In genomic region chr18:3248062-3248669, GRCh38 we compare ENCODE assay signal across 8 cellular contexts. TPM values are rescaled to one million over a fixed set of nuclear protein-coding genes. Genes with fewer than 3 reads are reported as not detected.
DNase-seq lines count a peak whose midpoint lies in the region; ATAC-seq and TF ChIP-seq lines count a peak whose summit lies in the region.

No MANE protein-coding gene starts in this region.

- H3K4me3 ChIP-seq in heart left ventricle (peak overlapping the region; percentile 68 to 98 (median 90)), endocrine pancreas (ENCODE audit: control insufficient read depth, insufficient read depth, low read length) (peak overlapping the region; percentile 97)

- H3K9me3 ChIP-seq in heart left ventricle (no peaks in the 10 kb centered on the region), endocrine pancreas (ENCODE audit: control insufficient read depth, low read length) (no peaks in the 10 kb centered on the region)

- H3K36me3 Mint-ChIP-seq in naive thymus-derived CD8-positive, alpha-beta T cell: peaks cover 17 to 28% (median 19%) of the 10 kb centered on the region in 3 donors

- ATAC-seq in heart left ventricle (peak in 2 of 4 donors; percentile 0), left ventricle myocardium superior (no peak), GM18870 (IDR thresholded peaks at IDR 0.05; ENCODE audit: unreplicated experiment) (no peak)
- ATAC-seq in naive thymus-derived CD8-positive, alpha-beta T cell: peak in 1 of 2 donors; percentile 2

- no peaks in the 10 kb centered on the region for H3K27me3 ChIP-seq in heart left ventricle
- H3K27me3 ChIP-seq in endocrine pancreas (ENCODE audit: control insufficient read depth, insufficient read depth, low read length): no peaks in the 10 kb centered on the region

- H3K27ac ChIP-seq in heart left ventricle (peak overlapping the region; percentile 98 to 100 (median 100)), RWPE1 (peak overlapping the region; percentile 94)

- intact Hi-C loops in heart left ventricle (cut with DNase I) (loop anchor here in 8 of 10 donors (5.0 to 10.0 kb wide), 10 partner anchors 36 to 316 kb away; partner anchors contain the start of gene LPIN2 (in 4 of the 8)), left ventricle myocardium superior (cut with micrococcal nuclease) (loop anchor here (10.0 kb wide), 2 partner anchors 63 to 313 kb away; no protein-coding TSS in a partner anchor)

- no peak for TF ChIP-seq CTCF in heart left ventricle (IDR thresholded peaks at IDR 0.05)
- TF ChIP-seq CTCF in RWPE1 (conservative IDR thresholded peaks at IDR 0.05; ENCODE audit: low read depth): no peak

- DNase-seq in heart left ventricle: peak in 2 of 5 donors; percentile 41 to 44
- DNase-seq in left ventricle myocardium superior: no peak
- DNase-seq in RWPE1 (ENCODE audit: low spot score): no peak
- no peak for DNase-seq in naive thymus-derived CD8-positive, alpha-beta T cell
- DNase-seq in HK-2 (ENCODE audit: unreplicated experiment): no peak
- no peak for DNase-seq in foreskin melanocyte

- POLR2A ChIA-PET in RWPE1 (lab: Yijun Ruan, JAX; ENCODE audit: low non-redundant PET): interaction anchor here (0.5 to 0.7 kb wide), 4 partner anchors 15 to 1444 kb away, joined by 3 read pairs; no protein-coding TSS in a partner anchor
- POLR2A ChIA-PET in naive thymus-derived CD8-positive, alpha-beta T cell (lab: Charles Lee): interaction anchor here (0.6 to 9.6 kb wide), 31 partner anchors 8 to 1990 kb away, joined by 3 to 244 read pairs (median 7); partner anchors contain the start of genes LPIN2, MYL12B and TGIF1

- CTCF ChIA-PET in RWPE1 (lab: Yijun Ruan, JAX): interaction anchor here (0.6 kb wide), 2 partner anchors 119 to 522 kb away, joined by 3 read pairs; no protein-coding TSS in a partner anchor

- H3K9me3 Mint-ChIP-seq in naive thymus-derived CD8-positive, alpha-beta T cell: peaks cover 0 to 6% (median 0%) of the 10 kb centered on the region in 9 donors

- peak overlapping the region; percentile 92 to 100 (median 96) for H3K27ac Mint-ChIP-seq in naive thymus-derived CD8-positive, alpha-beta T cell

- no peaks in the 10 kb centered on the region for H3K27me3 Mint-ChIP-seq in naive thymus-derived CD8-positive, alpha-beta T cell

- H3K36me3 ChIP-seq in heart left ventricle (peaks cover 0 to 24% (median 12%) of the 10 kb centered on the region in 9 donors), endocrine pancreas (ENCODE audit: control insufficient read depth, insufficient read depth, low read length) (no peaks in the 10 kb centered on the region)

- peak overlapping the region; percentile 97 for H3K9ac ChIP-seq in endocrine pancreas (ENCODE audit: control insufficient read depth, insufficient read depth, low read length)

- H3K4me1 ChIP-seq in heart left ventricle: peaks cover 0 to 59% (median 45%) of the 10 kb centered on the region in 12 donors
- peaks cover 10% of the 10 kb centered on the region for H3K4me1 ChIP-seq in endocrine pancreas (ENCODE audit: control insufficient read depth, insufficient read depth, low read length)

- peak overlapping the region; percentile 84 to 98 (median 96) for H3K4me3 Mint-ChIP-seq in naive thymus-derived CD8-positive, alpha-beta T cell

- TF ChIP-seq POLR2A in heart left ventricle (IDR thresholded peaks at IDR 0.05): no peak

- WGBS in heart left ventricle, 4 donors: 0% methylated on average over 16 to 22 of the region's 22 CpGs

- H3K4me1 Mint-ChIP-seq in naive thymus-derived CD8-positive, alpha-beta T cell: peaks cover 20 to 61% (median 52%) of the 10 kb centered on the region in 4 donors

RNA-seq across cellular contexts. Expression of gene MYL12A, which starts 0.6 kb away (rescaled TPM):
- 1,000 to 10,000 TPM; 1,642 to 7,537 (median 4,549) TPM for total RNA-seq in heart left ventricle
- polyA plus RNA-seq in heart left ventricle: 1,000 to 10,000 TPM; 2,104 to 2,994 TPM
- 1,328 TPM for total RNA-seq in left ventricle myocardium superior
- 100 to 1,000 TPM; 432 to 443 TPM for total RNA-seq in naive thymus-derived CD8-positive, alpha-beta T cell
- polyA plus RNA-seq in naive thymus-derived CD8-positive, alpha-beta T cell: 1,000 to 10,000 TPM; 2,292 to 2,558 (median 2,421) TPM

RNA-seq across cellular contexts. Expression of gene MYL12B, which starts 13.8 kb away (rescaled TPM):
- total RNA-seq in heart left ventricle (100 to 1,000 TPM; 185 to 292 (median 210) TPM), left ventricle myocardium superior (168 TPM)
- polyA plus RNA-seq in heart left ventricle: 100 to 1,000 TPM; 317 to 462 TPM
- 100 to 1,000 TPM; 184 to 194 TPM for total RNA-seq in naive thymus-derived CD8-positive, alpha-beta T cell
- 100 to 1,000 TPM; 828 to 956 (median 830) TPM for polyA plus RNA-seq in naive thymus-derived CD8-positive, alpha-beta T cell

RNA-seq across cellular contexts. Expression of gene MYOM1, which starts 28.4 kb away (rescaled TPM):
- 1,000 to 10,000 TPM in 4 of 9 donors, 100 to 1,000 TPM in 5; 393 to 1,344 (median 852) TPM for total RNA-seq in heart left ventricle
- polyA plus RNA-seq in heart left ventricle: 100 to 1,000 TPM; 112 to 262 TPM
- total RNA-seq in left ventricle myocardium superior: 724 TPM
- 1 to 10 TPM; 5.5 to 5.6 TPM for total RNA-seq in naive thymus-derived CD8-positive, alpha-beta T cell
- polyA plus RNA-seq in naive thymus-derived CD8-positive, alpha-beta T cell: 1 to 10 TPM in 1 of 3 donors, under 1 TPM in 2; 0.52 to 1.5 (median 0.88) TPM

Comparison
In these comparisons a context has a peak if more than half of its experiments do, and no peak if none do; other contexts are left out.
1. RNA of gene MYOM1, which starts 28.4 kb away (total RNA-seq): 393 to 1,344 TPM in heart left ventricle and 724 TPM in left ventricle myocardium superior (single experiment); 5.5 to 5.6 TPM in naive thymus-derived CD8-positive, alpha-beta T cell; every median in the first group is over 10 times any median in the second.